Comparison of ENCODE assay signal across 20 cellular contexts in genomic region chr3:154598166-154598565, GRCh38.
"Had no signal": no experiment of that assay in that cellular context is flagged by ENCODE, and none has a peak within 500 bp of the region (broad histone marks: within the 10 kb centered on the region; RNA-seq: fewer than 3 reads in every experiment).

No MANE protein-coding gene starts in this region.

- DNase-seq: effector memory CD8-positive, alpha-beta T cell; gastrocnemius medialis; immature natural killer cell; left cardiac atrium; left ventricle myocardium superior; mesenchymal stem cell; naive B cell; right lobe of liver; stimulated activated CD4-positive, alpha-beta T cell treated with anti-CD3 and anti-CD28 coated beads, Interleukin-4, amount 100 ng/mL, for 1 hour; stimulated activated CD8-positive, alpha-beta memory T cell treated with anti-CD3 and anti-CD28 coated beads, Interleukin-4, amount 100 ng/mL, for 48 hours; stimulated activated naive CD8-positive, alpha-beta T cell treated with anti-CD3 and anti-CD28 coated beads, Interleukin-15, Interleukin-2, amounts not matched to agents 100 U/mL and 50 U/mL, for 24 hours; thyroid gland; upper lobe of right lung had no signal

- H3K36me3 ChIP-seq: esophagus muscularis mucosa, gastrocnemius medialis, prostate gland, right lobe of liver, suprapubic skin, thyroid gland, upper lobe of right lung, vagina had no signal

- H3K4me3 ChIP-seq: esophagus muscularis mucosa, gastrocnemius medialis, lung, prostate gland, right lobe of liver, suprapubic skin, thyroid gland, upper lobe of right lung, vagina had no signal

- H3K27me3 ChIP-seq: esophagus muscularis mucosa, gastrocnemius medialis, right lobe of liver, suprapubic skin, thyroid gland, upper lobe of right lung, vagina had no signal

- H3K27ac ChIP-seq: epithelial cell of prostate, esophagus muscularis mucosa, gastrocnemius medialis, parathyroid adenoma, prostate gland, right lobe of liver, suprapubic skin, thyroid gland, upper lobe of right lung, vagina had no signal

- H3K4me1 ChIP-seq: esophagus muscularis mucosa, gastrocnemius medialis, parathyroid adenoma, prostate gland, right lobe of liver, suprapubic skin, thyroid gland, upper lobe of right lung, vagina had no signal

- H3K9me3 ChIP-seq: gastrocnemius medialis, prostate gland, right lobe of liver, suprapubic skin, thyroid gland, upper lobe of right lung, vagina had no signal
